ENCODE assay signal across 10 cellular contexts in the genomic region with DNA sequence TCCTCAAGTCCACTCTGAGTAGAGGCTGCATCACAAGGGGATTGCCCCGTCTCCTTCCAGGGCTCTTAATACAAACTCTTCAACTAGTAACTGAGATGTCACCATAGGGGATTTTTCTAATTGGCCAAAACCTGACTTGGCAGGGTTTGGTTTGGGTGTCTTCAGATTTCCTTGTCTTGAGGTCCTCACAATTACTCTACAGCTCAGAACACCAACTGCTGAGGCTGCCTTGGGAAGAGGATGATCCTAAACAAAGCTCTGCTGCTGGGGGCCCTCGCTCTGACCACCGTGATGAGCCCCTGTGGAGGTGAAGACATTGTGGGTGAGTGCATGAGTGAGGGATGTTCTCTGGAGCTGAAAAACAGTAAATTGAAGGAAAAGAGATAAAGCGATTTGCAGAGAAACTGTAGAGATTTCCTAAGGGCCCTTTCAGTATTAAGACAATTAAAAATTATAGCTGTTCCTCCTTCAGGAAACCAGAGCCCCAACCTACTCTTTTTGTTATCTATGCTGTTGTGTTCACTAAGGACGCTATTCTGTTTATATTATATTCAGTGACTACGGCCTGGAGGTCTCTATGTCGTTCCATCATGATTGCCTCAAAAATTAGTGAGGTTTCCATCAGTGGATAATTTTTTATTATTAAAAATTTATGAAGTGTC. TPM values are rescaled to one million over a fixed set of nuclear protein-coding genes. Genes with fewer than 3 reads are reported as not detected.
A peak's percentile ranks its signal among the peaks of the same experiment; 100 is the strongest.
DNase-seq lines count a peak whose midpoint lies in the region; ATAC-seq and TF ChIP-seq lines count a peak whose summit lies in the region.
"Had no signal": no experiment of that assay in that cellular context is flagged by ENCODE, and none has a peak within 500 bp of the region (broad histone marks: within the 10 kb centered on the region; RNA-seq: fewer than 3 reads in every experiment).

A gene (plus strand): TSS at position 188 of the 662 bp plus-strand sequence. CDS start 53 bp downstream, at position 241.

- H3K36me3 Mint-ChIP-seq in T-cell (no peaks in the 10 kb centered on the region), neural progenitor cell (no peaks in the 10 kb centered on the region), Caco-2 (ENCODE audit: insufficient read depth, unreplicated experiment) (no peaks in the 10 kb centered on the region)
- H3K36me3 Mint-ChIP-seq in activated naive CD4-positive, alpha-beta T cell treated with anti-CD3 and anti-CD28 coated beads for 36 hours (ENCODE audit: low read depth): no peaks in the 10 kb centered on the region

- no peaks in the 10 kb centered on the region for H3F3A ChIP-seq in neural progenitor cell (ENCODE audit: low read depth)

- no peak within 1 kb of the TSS for H3K27ac ChIP-seq in neural progenitor cell
- H3K27ac ChIP-seq: body of pancreas had no signal

- intact Hi-C loops in activated naive CD4-positive, alpha-beta T cell treated with anti-CD3 and anti-CD28 coated beads for 36 hours (cut with micrococcal nuclease): no loop called here
- intact Hi-C loops in Caco-2 (cut with micrococcal nuclease; ENCODE audit: unreplicated experiment): no loop called here

- no peaks in the 10 kb centered on the region for H3K36me3 ChIP-seq in neural progenitor cell
- no peaks in the 10 kb centered on the region for H3K36me3 ChIP-seq in Caco-2 (ENCODE audit: control insufficient read depth, insufficient read depth, low read length)

- peaks cover 0 to 6% of the 10 kb centered on the region in 2 donors for H3K27me3 Mint-ChIP-seq in T-cell
- peaks cover 3% of the 10 kb centered on the region for H3K27me3 Mint-ChIP-seq in neural progenitor cell (ENCODE audit: insufficient read depth, low read depth)
- H3K27me3 Mint-ChIP-seq in activated naive CD4-positive, alpha-beta T cell treated with anti-CD3 and anti-CD28 coated beads for 36 hours (ENCODE audit: low read depth): peaks cover 7% of the 10 kb centered on the region
- peaks cover 6% of the 10 kb centered on the region for H3K27me3 Mint-ChIP-seq in Caco-2 (ENCODE audit: insufficient read depth, unreplicated experiment)

- H3K27ac Mint-ChIP-seq in T-cell (peak within 1 kb of the TSS in 1 of 2 donors; percentile 83), neural progenitor cell (no peak within 1 kb of the TSS), Caco-2 (ENCODE audit: unreplicated experiment) (no peak within 1 kb of the TSS)
- H3K27ac Mint-ChIP-seq in activated naive CD4-positive, alpha-beta T cell treated with anti-CD3 and anti-CD28 coated beads for 36 hours: no peak within 1 kb of the TSS

- H3K4me2 ChIP-seq in neural progenitor cell: no peak within 1 kb of the TSS
- H3K4me2 ChIP-seq: KMS-11 had no signal

- no TSS peak for BruUV-seq in Caco-2 (replicated peaks; lab: Mats Ljungman, UMichigan)

- H3K79me2 ChIP-seq in neural progenitor cell (ENCODE audit: low read depth): no peaks in the 10 kb centered on the region

- H3K4me1 Mint-ChIP-seq in T-cell (peaks cover 8 to 46% (median 20%) of the 10 kb centered on the region in 3 donors), neural progenitor cell (peaks cover 8% of the 10 kb centered on the region), Caco-2 (ENCODE audit: low read depth, unreplicated experiment) (no peaks in the 10 kb centered on the region)
- H3K4me1 Mint-ChIP-seq in activated naive CD4-positive, alpha-beta T cell treated with anti-CD3 and anti-CD28 coated beads for 36 hours (ENCODE audit: low read depth): peaks cover 10% of the 10 kb centered on the region

- H3K4me3 ChIP-seq in neural progenitor cell (no peak within 1 kb of the TSS), Caco-2 (ENCODE audit: low read depth, low read length) (no peak within 1 kb of the TSS)
- H3K4me3 ChIP-seq: body of pancreas had no signal

- no peak within 1 kb of the TSS for H3K9ac ChIP-seq in neural progenitor cell
- H3K9ac ChIP-seq: KMS-11 had no signal

- TF ChIP-seq CTCF in neural progenitor cell (IDR thresholded peaks at IDR 0.05) (no peak), Caco-2 (IDR thresholded peaks at IDR 0.05; ENCODE audit: insufficient read depth in 1 of 2, low read depth in 1 of 2, low read length in 1 of 2, severe bottlenecking in 1 of 2, unreplicated experiment in 1 of 2) (no peak)

- ATAC-seq in GM18520 (IDR thresholded peaks at IDR 0.05; ENCODE audit: unreplicated experiment): peak; percentile 82
- ATAC-seq in HG02588 (IDR thresholded peaks at IDR 0.05; ENCODE audit: unreplicated experiment): peak; percentile 78
- ATAC-seq in T-cell (replicated peaks in 1 of 4): peak in 1 of 4 experiments; percentile 57
- ATAC-seq: body of pancreas had no signal

- POLR2A ChIA-PET in T-cell (lab: Charles Lee) (interaction anchor here in 1 of 2 donors (0.5 to 0.6 kb wide), 2 partner anchors 9 to 10 kb away, joined by 3 read pairs; no protein-coding TSS in a partner anchor), Caco-2 (lab: Charles Lee) (no interaction called here)

- H3K27me3 ChIP-seq in neural progenitor cell (no peaks in the 10 kb centered on the region), Caco-2 (replicated peaks; ENCODE audit: control insufficient read depth, insufficient read depth, low read length) (no peaks in the 10 kb centered on the region)
- H3K27me3 ChIP-seq: body of pancreas had no signal

- H4K20me1 ChIP-seq in neural progenitor cell (ENCODE audit: low read depth): no peaks in the 10 kb centered on the region

- DNase-seq in T-cell: peak in 3 of 34 experiments; percentile 4 to 15 (median 11)
- no peak for DNase-seq in neural progenitor cell (ENCODE audit: low spot score)
- no peak for DNase-seq in NCI-H2029 (lab: John Stamatoyannopoulos, UW)
- DNase-seq in activated naive CD4-positive, alpha-beta T cell treated with anti-CD3 and anti-CD28 coated beads for 36 hours: no peak
- DNase-seq in NCI-H2171 (lab: John Stamatoyannopoulos, UW): no peak
- DNase-seq in Caco-2: no peak

- CTCF ChIA-PET in T-cell (lab: Charles Lee): interaction anchor here in 1 of 2 donors (0.6 kb wide), 1 partner anchor 55 kb away, joined by 3 read pairs; no protein-coding TSS in a partner anchor
- CTCF ChIA-PET in activated naive CD4-positive, alpha-beta T cell treated with anti-CD3 and anti-CD28 coated beads for 36 hours (lab: Charles Lee): no interaction called here
- CTCF ChIA-PET in Caco-2 (lab: Charles Lee): no interaction called here

- no peaks in the 10 kb centered on the region for H3K4me1 ChIP-seq in neural progenitor cell
- H3K4me1 ChIP-seq in Caco-2: no peaks in the 10 kb centered on the region
- H3K4me1 ChIP-seq: body of pancreas had no signal

- H3K4me3 Mint-ChIP-seq in T-cell (peak within 1 kb of the TSS; percentile 8 to 77 (median 38)), neural progenitor cell (no peak within 1 kb of the TSS), Caco-2 (ENCODE audit: unreplicated experiment) (no peak within 1 kb of the TSS)
- no peak within 1 kb of the TSS for H3K4me3 Mint-ChIP-seq in activated naive CD4-positive, alpha-beta T cell treated with anti-CD3 and anti-CD28 coated beads for 36 hours

- H2AFZ ChIP-seq in neural progenitor cell (replicated peaks): peak within 1 kb of the TSS; percentile 63

- H3K9me3 Mint-ChIP-seq in T-cell: no peaks in the 10 kb centered on the region
- no peaks in the 10 kb centered on the region for H3K9me3 Mint-ChIP-seq in neural progenitor cell
- H3K9me3 Mint-ChIP-seq in activated naive CD4-positive, alpha-beta T cell treated with anti-CD3 and anti-CD28 coated beads for 36 hours: no peaks in the 10 kb centered on the region
- H3K9me3 Mint-ChIP-seq in Caco-2 (ENCODE audit: unreplicated experiment): no peaks in the 10 kb centered on the region

- no peaks in the 10 kb centered on the region for H3K9me3 ChIP-seq in neural progenitor cell (ENCODE audit: low read depth)
- no peaks in the 10 kb centered on the region for H3K9me3 ChIP-seq in Caco-2
- H3K9me3 ChIP-seq: body of pancreas had no signal

RNA-seq across cellular contexts. Expression of the gene that starts here (rescaled TPM):
- total RNA-seq in T-cell (10 to 100 TPM in 3 of 5 donors, 1 to 10 TPM in 2; 6.9 to 25.8 (median 10.8) TPM), neural progenitor cell (ENCODE audit: low replicate concordance) (not detected in 2 replicates), Caco-2 (2022) (not detected in 2 replicates)
- under 1 TPM; 0.81 to 0.93 TPM for total RNA-seq in activated naive CD4-positive, alpha-beta T cell treated with anti-CD3 and anti-CD28 coated beads for 36 hours

Comparison
In these comparisons a context has a peak if more than half of its experiments do, and no peak if none do; other contexts are left out.
1. H3K4me3 Mint-ChIP-seq: peak in T-cell (3 of 3); none in neural progenitor cell (single experiment), activated naive CD4-positive, alpha-beta T cell treated with anti-CD3 and anti-CD28 coated beads for 36 hours (single experiment) and Caco-2 (single experiment).